In genomic region chr20:1758765-1759164, GRCh38 we compare ENCODE assay signal across 19 cellular contexts.
"Had no signal": no experiment of that assay in that cellular context is flagged by ENCODE, and none has a peak within 500 bp of the region (broad histone marks: within the 10 kb centered on the region; RNA-seq: fewer than 3 reads in every experiment).

No MANE protein-coding gene starts in this region.

- H3K4me1 ChIP-seq: esophagus muscularis mucosa, gastroesophageal sphincter, right atrium auricular region, suprapubic skin, thyroid gland, uterus had no signal

- H3K27me3 ChIP-seq: esophagus muscularis mucosa, gastroesophageal sphincter, neutrophil, right atrium auricular region, suprapubic skin, thyroid gland, upper lobe of left lung, uterus had no signal

- H3K36me3 ChIP-seq: esophagus muscularis mucosa, gastroesophageal sphincter, right atrium auricular region, suprapubic skin, thyroid gland, upper lobe of left lung, uterus had no signal

- H3K4me3 ChIP-seq: esophagus muscularis mucosa, gastroesophageal sphincter, right atrium auricular region, smooth muscle cell, suprapubic skin, thyroid gland, upper lobe of left lung, uterus had no signal

- H3K4me2 ChIP-seq: smooth muscle cell had no signal

- H3K27ac ChIP-seq: epithelial cell of prostate, esophagus muscularis mucosa, gastroesophageal sphincter, right atrium auricular region, suprapubic skin, thyroid gland, upper lobe of left lung, uterus had no signal

- ATAC-seq: effector memory CD8-positive, alpha-beta T cell; gastroesophageal sphincter; natural killer cell treated with Interleukin-12 subunit alpha and Interleukin-12 subunit beta and Interleukin-15 and Interleukin-18, amount 100 ng/mL, for 72 hours; stimulated activated effector memory CD8-positive, alpha-beta T cell treated with anti-CD3 and anti-CD28 coated beads, Interleukin-12 subunit alpha, Interleukin-12 subunit beta, amount 100 ng/mL, for 72 hours; stimulated activated naive CD8-positive, alpha-beta T cell treated with anti-CD3 and anti-CD28 coated beads, Interleukin-15, Interleukin-2, amounts not matched to agents 100 U/mL and 50 U/mL, for 24 hours had no signal

- DNase-seq: effector memory CD8-positive, alpha-beta T cell; glutamatergic neuron; immature natural killer cell; posterior cingulate gyrus; stimulated activated CD4-positive, alpha-beta T cell treated with anti-CD3 and anti-CD28 coated beads, Interleukin-4, amount 100 ng/mL, for 1 hour; stimulated activated CD8-positive, alpha-beta memory T cell treated with anti-CD3 and anti-CD28 coated beads, Interleukin-4, amount 100 ng/mL, for 48 hours; stimulated activated naive CD8-positive, alpha-beta T cell treated with anti-CD3 and anti-CD28 coated beads, Interleukin-15, Interleukin-2, amounts not matched to agents 100 U/mL and 50 U/mL, for 24 hours; thyroid gland; upper lobe of left lung; uterus had no signal

- H3K9me3 ChIP-seq: esophagus muscularis mucosa, gastroesophageal sphincter, neutrophil, right atrium auricular region, suprapubic skin, thyroid gland, upper lobe of left lung, uterus had no signal
